10 cellular contexts compared by ENCODE assay signal in the genomic region with DNA sequence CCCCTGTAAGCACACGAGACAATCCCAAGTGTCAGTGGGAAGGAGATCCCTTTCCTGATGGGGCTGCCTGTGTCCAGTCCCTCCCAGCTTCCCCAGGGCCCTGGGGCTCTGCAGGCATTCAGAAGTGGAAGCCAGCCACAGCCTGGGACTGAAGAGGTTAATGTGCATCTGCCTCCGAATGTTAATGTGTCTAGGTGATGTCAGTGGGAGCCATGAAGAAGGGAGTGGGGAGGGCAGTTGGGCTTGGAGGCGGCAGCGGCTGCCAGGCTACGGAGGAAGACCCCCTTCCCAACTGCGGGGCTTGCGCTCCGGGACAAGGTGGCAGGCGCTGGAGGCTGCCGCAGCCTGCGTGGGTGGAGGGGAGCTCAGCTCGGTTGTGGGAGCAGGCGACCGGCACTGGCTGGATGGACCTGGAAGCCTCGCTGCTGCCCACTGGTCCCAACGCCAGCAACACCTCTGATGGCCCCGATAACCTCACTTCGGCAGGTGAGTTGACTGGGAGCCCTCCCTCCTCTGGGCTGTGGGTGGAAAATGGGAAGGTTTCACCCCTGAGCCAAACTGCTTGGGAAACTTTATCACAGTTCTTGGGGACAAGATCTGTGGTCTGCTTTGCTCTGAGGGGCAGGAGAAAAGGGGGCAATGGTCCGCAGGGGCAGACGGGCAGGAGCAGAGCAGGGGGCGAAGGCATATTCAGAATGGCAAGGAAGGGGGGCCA. TPM values are rescaled to one million over a fixed set of nuclear protein-coding genes. Genes with fewer than 3 reads are reported as not detected.
DNase-seq lines count a peak whose midpoint lies in the region; ATAC-seq, FAIRE-seq and TF ChIP-seq lines count a peak whose summit lies in the region.
"Had no signal": no experiment of that assay in that cellular context is flagged by ENCODE, and none has a peak within 500 bp of the region (broad histone marks: within the 10 kb centered on the region; RNA-seq: fewer than 3 reads in every experiment).

A gene with protein sequence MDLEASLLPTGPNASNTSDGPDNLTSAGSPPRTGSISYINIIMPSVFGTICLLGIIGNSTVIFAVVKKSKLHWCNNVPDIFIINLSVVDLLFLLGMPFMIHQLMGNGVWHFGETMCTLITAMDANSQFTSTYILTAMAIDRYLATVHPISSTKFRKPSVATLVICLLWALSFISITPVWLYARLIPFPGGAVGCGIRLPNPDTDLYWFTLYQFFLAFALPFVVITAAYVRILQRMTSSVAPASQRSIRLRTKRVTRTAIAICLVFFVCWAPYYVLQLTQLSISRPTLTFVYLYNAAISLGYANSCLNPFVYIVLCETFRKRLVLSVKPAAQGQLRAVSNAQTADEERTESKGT (plus strand): TSS at position 236 of the 715 bp plus-strand sequence. CDS start 169 bp downstream, at position 405.

- H3K9ac ChIP-seq in endodermal cell (ENCODE audit: extremely low read depth, low read length, poor library complexity, severe bottlenecking): no peak within 1 kb of the TSS

- peak within 1 kb of the TSS; percentile 34 for H3K4me3 ChIP-seq in endodermal cell (ENCODE audit: low read length)

- no peak for ATAC-seq in HG03378 (IDR thresholded peaks at IDR 0.05; ENCODE audit: unreplicated experiment)

- H3K4me3 Mint-ChIP-seq in endodermal cell: peak within 1 kb of the TSS; percentile 42
- peak within 1 kb of the TSS; percentile 79 to 80 (median 79) for H3K4me3 Mint-ChIP-seq in nephron
- no peak within 1 kb of the TSS for H3K4me3 Mint-ChIP-seq in activated CD4-positive, alpha-beta memory T cell treated with anti-CD3 and anti-CD28 coated beads, Interleukin-2, amount 10 ng/mL, durations not matched to agents 7 days and 5 days

- H3K27me3 ChIP-seq in endodermal cell (ENCODE audit: control insufficient read depth, insufficient read depth, low read length, poor library complexity, severe bottlenecking): no peaks in the 10 kb centered on the region

- H3K36me3 ChIP-seq in endodermal cell (ENCODE audit: control insufficient read depth, insufficient read depth, low read length): no peaks in the 10 kb centered on the region

- H3K36me3 Mint-ChIP-seq in endodermal cell (ENCODE audit: low read depth) (no peaks in the 10 kb centered on the region), nephron (ENCODE audit: low read depth) (no peaks in the 10 kb centered on the region)
- no peaks in the 10 kb centered on the region for H3K36me3 Mint-ChIP-seq in activated CD4-positive, alpha-beta memory T cell treated with anti-CD3 and anti-CD28 coated beads, Interleukin-2, amount 10 ng/mL, durations not matched to agents 7 days and 5 days (ENCODE audit: low read depth)

- no peak within 1 kb of the TSS for H3K27ac ChIP-seq in endodermal cell (ENCODE audit: low read depth, low read length)

- no peak for TF ChIP-seq POLR2A in GM12891 (IDR thresholded peaks at IDR 0.05; ENCODE audit: low read depth, low read length)

- H3K4me1 Mint-ChIP-seq in endodermal cell (peaks cover 35% of the 10 kb centered on the region), nephron (peaks cover 49% of the 10 kb centered on the region)
- H3K4me1 Mint-ChIP-seq in activated CD4-positive, alpha-beta memory T cell treated with anti-CD3 and anti-CD28 coated beads, Interleukin-2, amount 10 ng/mL, durations not matched to agents 7 days and 5 days: peaks cover 25% of the 10 kb centered on the region

- FAIRE-seq in GM12891 (lab: Jason Lieb, UNC): no peak

- peaks cover 19% of the 10 kb centered on the region for H3K4me1 ChIP-seq in endodermal cell (ENCODE audit: control insufficient read depth, insufficient read depth, low read length)

- peak; percentile 12 for DNase-seq in stimulated activated CD4-positive, alpha-beta T cell treated with anti-CD3 and anti-CD28 coated beads, Interleukin-15, amount 100 ng/mL, for 24 hours
- DNase-seq in stimulated activated CD4-positive, alpha-beta T cell treated with anti-CD3 and anti-CD28 coated beads, Interleukin-4, amount 100 ng/mL, for 1 hour: no peak
- DNase-seq in endodermal cell (peak; percentile 68), GM12891 (ENCODE audit: insufficient read length, low spot score) (no peak), NCI-H2171 (lab: John Stamatoyannopoulos, UW) (no peak)
- DNase-seq in activated CD4-positive, alpha-beta memory T cell treated with anti-CD3 and anti-CD28 coated beads, Interleukin-2, amount 10 ng/mL, durations not matched to agents 7 days and 5 days: no peak
- DNase-seq: HCEC 1CT, NCI-H1930 had no signal

- 28 to 36% methylated on average over 5 to 21 of the region's 21 CpGs for WGBS in endodermal cell (ENCODE audit: insufficient coverage in 1 of 2, insufficient read length in 1 of 2), 2 experiments

- CTCF ChIA-PET in activated CD4-positive, alpha-beta memory T cell treated with anti-CD3 and anti-CD28 coated beads, Interleukin-2, amount 10 ng/mL, durations not matched to agents 7 days and 5 days (lab: Charles Lee): interaction anchor here (0.8 kb wide), 1 partner anchor 80 kb away, joined by 3 read pairs; no protein-coding TSS in a partner anchor

- H3K27me3 Mint-ChIP-seq in endodermal cell (ENCODE audit: insufficient read depth) (peaks cover 2% of the 10 kb centered on the region), nephron (ENCODE audit: low read depth) (peaks cover 19% of the 10 kb centered on the region)
- peaks cover 17% of the 10 kb centered on the region for H3K27me3 Mint-ChIP-seq in activated CD4-positive, alpha-beta memory T cell treated with anti-CD3 and anti-CD28 coated beads, Interleukin-2, amount 10 ng/mL, durations not matched to agents 7 days and 5 days

- H3K27ac Mint-ChIP-seq in endodermal cell: no peak within 1 kb of the TSS
- peak within 1 kb of the TSS; percentile 75 to 78 (median 75) for H3K27ac Mint-ChIP-seq in nephron
- H3K27ac Mint-ChIP-seq in activated CD4-positive, alpha-beta memory T cell treated with anti-CD3 and anti-CD28 coated beads, Interleukin-2, amount 10 ng/mL, durations not matched to agents 7 days and 5 days: no peak within 1 kb of the TSS

- TF ChIP-seq CTCF in endodermal cell (conservative IDR thresholded peaks at IDR 0.05) (no peak), nephron (IDR thresholded peaks at IDR 0.05; ENCODE audit: unreplicated experiment in 3 of 3) (no peak)

- peaks cover 2% of the 10 kb centered on the region for H3K9me3 Mint-ChIP-seq in endodermal cell
- peaks cover 2% of the 10 kb centered on the region for H3K9me3 Mint-ChIP-seq in nephron
- no peaks in the 10 kb centered on the region for H3K9me3 Mint-ChIP-seq in activated CD4-positive, alpha-beta memory T cell treated with anti-CD3 and anti-CD28 coated beads, Interleukin-2, amount 10 ng/mL, durations not matched to agents 7 days and 5 days

- no peaks in the 10 kb centered on the region for H3K9me3 ChIP-seq in endodermal cell (ENCODE audit: control insufficient read depth, low read length)

- POLR2A ChIA-PET in activated CD4-positive, alpha-beta memory T cell treated with anti-CD3 and anti-CD28 coated beads, Interleukin-2, amount 10 ng/mL, durations not matched to agents 7 days and 5 days (lab: Charles Lee): no interaction called here

TF ChIP-seq in GM12891, 5 proteins besides CTCF, POLR2A, EP300 and RAD21:
- TF ChIP-seq SPI1 (IDR thresholded peaks at IDR 0.05; ENCODE audit: low read depth, low read length) (no peak), POLR2AphosphoS5 (IDR thresholded peaks at IDR 0.05; ENCODE audit: low read depth, low read length) (no peak), POU2F2 (IDR thresholded peaks at IDR 0.05; ENCODE audit: low read depth, low read length) (no peak), PAX5 (IDR thresholded peaks at IDR 0.05; ENCODE audit: insufficient read depth, low read length, severe bottlenecking) (no peak), TAF1 (IDR thresholded peaks at IDR 0.05; ENCODE audit: low read depth, low read length) (no peak)
TF ChIP-seq in GM12891: peak in this region for 0.

RNA-seq across cellular contexts. Expression of the gene that starts here (rescaled TPM):
- total RNA-seq in endodermal cell: under 1 TPM in 1 of 2 donors, not detected in 1; 0.53 TPM
- polyA plus RNA-seq in endodermal cell (2013, experiment 1 of 2): 10.9 TPM
- 15.6 TPM for polyA plus RNA-seq in endodermal cell (2013, experiment 2 of 2)
- total RNA-seq in activated CD4-positive, alpha-beta memory T cell treated with anti-CD3 and anti-CD28 coated beads, Interleukin-2, amount 10 ng/mL, durations not matched to agents 7 days and 5 days: not detected
- not detected for polyA plus RNA-seq in GM12891 (2012; ENCODE audit: low read depth, missing spikeins)

Comparison
In these comparisons a context has a peak if more than half of its experiments do, and no peak if none do; other contexts are left out.
1. DNase-seq: peak in stimulated activated CD4-positive, alpha-beta T cell treated with anti-CD3 and anti-CD28 coated beads, Interleukin-15, amount 100 ng/mL, for 24 hours (single experiment) and endodermal cell (single experiment); none in stimulated activated CD4-positive, alpha-beta T cell treated with anti-CD3 and anti-CD28 coated beads, Interleukin-4, amount 100 ng/mL, for 1 hour (single experiment), activated CD4-positive, alpha-beta memory T cell treated with anti-CD3 and anti-CD28 coated beads, Interleukin-2, amount 10 ng/mL, durations not matched to agents 7 days and 5 days (single experiment), GM12891 (single experiment) and NCI-H2171 (single experiment).
2. H3K27ac Mint-ChIP-seq: peak in nephron (3 of 3); none in endodermal cell (single experiment) and activated CD4-positive, alpha-beta memory T cell treated with anti-CD3 and anti-CD28 coated beads, Interleukin-2, amount 10 ng/mL, durations not matched to agents 7 days and 5 days (single experiment).